ENCODE assay signal across 1 cellular context in the genomic region with DNA sequence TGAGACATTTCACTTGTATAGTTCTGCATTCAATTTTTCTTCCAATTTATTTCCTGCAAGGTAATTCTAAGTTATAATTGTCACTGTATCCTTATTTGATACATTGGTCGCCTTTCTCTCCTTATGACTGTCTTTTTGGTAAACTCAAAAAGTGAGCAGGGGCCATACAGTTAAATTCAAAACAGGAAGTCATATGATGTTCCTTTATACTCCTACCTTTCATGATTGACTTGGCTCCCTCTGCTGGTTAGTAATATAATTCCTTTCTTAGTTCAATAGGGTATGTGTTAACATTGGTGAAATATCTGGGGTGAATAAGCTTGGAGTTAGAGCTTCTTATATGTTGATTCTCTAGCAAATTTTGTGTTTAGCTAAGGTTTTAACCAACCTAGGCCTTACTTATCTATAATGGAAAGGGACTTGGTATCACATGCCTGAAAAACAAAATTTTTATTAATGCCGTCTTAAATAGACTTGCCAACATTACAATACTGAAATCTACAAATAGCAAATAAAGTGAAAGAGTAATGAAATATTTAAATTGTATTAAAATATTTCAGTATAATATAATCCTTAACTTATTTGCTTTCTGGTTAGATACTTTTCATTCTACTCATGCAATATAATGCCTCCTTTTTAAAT.
TF ChIP-seq lines count a peak whose summit lies in the region.

No MANE protein-coding gene starts in this region.

TF ChIP-seq in GM23338, 12 proteins besides CTCF, POLR2A, EP300 and RAD21 (continued from another document):
- TF ChIP-seq, protein P1, sequence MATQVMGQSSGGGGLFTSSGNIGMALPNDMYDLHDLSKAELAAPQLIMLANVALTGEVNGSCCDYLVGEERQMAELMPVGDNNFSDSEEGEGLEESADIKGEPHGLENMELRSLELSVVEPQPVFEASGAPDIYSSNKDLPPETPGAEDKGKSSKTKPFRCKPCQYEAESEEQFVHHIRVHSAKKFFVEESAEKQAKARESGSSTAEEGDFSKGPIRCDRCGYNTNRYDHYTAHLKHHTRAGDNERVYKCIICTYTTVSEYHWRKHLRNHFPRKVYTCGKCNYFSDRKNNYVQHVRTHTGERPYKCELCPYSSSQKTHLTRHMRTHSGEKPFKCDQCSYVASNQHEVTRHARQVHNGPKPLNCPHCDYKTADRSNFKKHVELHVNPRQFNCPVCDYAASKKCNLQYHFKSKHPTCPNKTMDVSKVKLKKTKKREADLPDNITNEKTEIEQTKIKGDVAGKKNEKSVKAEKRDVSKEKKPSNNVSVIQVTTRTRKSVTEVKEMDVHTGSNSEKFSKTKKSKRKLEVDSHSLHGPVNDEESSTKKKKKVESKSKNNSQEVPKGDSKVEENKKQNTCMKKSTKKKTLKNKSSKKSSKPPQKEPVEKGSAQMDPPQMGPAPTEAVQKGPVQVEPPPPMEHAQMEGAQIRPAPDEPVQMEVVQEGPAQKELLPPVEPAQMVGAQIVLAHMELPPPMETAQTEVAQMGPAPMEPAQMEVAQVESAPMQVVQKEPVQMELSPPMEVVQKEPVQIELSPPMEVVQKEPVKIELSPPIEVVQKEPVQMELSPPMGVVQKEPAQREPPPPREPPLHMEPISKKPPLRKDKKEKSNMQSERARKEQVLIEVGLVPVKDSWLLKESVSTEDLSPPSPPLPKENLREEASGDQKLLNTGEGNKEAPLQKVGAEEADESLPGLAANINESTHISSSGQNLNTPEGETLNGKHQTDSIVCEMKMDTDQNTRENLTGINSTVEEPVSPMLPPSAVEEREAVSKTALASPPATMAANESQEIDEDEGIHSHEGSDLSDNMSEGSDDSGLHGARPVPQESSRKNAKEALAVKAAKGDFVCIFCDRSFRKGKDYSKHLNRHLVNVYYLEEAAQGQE (IDR thresholded peaks at IDR 0.05; ENCODE audit: unreplicated experiment) = no peak
- TF ChIP-seq, protein P2, sequence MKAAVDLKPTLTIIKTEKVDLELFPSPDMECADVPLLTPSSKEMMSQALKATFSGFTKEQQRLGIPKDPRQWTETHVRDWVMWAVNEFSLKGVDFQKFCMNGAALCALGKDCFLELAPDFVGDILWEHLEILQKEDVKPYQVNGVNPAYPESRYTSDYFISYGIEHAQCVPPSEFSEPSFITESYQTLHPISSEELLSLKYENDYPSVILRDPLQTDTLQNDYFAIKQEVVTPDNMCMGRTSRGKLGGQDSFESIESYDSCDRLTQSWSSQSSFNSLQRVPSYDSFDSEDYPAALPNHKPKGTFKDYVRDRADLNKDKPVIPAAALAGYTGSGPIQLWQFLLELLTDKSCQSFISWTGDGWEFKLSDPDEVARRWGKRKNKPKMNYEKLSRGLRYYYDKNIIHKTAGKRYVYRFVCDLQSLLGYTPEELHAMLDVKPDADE (IDR thresholded peaks at IDR 0.05) = no peak
- TF ChIP-seq, protein P3, sequence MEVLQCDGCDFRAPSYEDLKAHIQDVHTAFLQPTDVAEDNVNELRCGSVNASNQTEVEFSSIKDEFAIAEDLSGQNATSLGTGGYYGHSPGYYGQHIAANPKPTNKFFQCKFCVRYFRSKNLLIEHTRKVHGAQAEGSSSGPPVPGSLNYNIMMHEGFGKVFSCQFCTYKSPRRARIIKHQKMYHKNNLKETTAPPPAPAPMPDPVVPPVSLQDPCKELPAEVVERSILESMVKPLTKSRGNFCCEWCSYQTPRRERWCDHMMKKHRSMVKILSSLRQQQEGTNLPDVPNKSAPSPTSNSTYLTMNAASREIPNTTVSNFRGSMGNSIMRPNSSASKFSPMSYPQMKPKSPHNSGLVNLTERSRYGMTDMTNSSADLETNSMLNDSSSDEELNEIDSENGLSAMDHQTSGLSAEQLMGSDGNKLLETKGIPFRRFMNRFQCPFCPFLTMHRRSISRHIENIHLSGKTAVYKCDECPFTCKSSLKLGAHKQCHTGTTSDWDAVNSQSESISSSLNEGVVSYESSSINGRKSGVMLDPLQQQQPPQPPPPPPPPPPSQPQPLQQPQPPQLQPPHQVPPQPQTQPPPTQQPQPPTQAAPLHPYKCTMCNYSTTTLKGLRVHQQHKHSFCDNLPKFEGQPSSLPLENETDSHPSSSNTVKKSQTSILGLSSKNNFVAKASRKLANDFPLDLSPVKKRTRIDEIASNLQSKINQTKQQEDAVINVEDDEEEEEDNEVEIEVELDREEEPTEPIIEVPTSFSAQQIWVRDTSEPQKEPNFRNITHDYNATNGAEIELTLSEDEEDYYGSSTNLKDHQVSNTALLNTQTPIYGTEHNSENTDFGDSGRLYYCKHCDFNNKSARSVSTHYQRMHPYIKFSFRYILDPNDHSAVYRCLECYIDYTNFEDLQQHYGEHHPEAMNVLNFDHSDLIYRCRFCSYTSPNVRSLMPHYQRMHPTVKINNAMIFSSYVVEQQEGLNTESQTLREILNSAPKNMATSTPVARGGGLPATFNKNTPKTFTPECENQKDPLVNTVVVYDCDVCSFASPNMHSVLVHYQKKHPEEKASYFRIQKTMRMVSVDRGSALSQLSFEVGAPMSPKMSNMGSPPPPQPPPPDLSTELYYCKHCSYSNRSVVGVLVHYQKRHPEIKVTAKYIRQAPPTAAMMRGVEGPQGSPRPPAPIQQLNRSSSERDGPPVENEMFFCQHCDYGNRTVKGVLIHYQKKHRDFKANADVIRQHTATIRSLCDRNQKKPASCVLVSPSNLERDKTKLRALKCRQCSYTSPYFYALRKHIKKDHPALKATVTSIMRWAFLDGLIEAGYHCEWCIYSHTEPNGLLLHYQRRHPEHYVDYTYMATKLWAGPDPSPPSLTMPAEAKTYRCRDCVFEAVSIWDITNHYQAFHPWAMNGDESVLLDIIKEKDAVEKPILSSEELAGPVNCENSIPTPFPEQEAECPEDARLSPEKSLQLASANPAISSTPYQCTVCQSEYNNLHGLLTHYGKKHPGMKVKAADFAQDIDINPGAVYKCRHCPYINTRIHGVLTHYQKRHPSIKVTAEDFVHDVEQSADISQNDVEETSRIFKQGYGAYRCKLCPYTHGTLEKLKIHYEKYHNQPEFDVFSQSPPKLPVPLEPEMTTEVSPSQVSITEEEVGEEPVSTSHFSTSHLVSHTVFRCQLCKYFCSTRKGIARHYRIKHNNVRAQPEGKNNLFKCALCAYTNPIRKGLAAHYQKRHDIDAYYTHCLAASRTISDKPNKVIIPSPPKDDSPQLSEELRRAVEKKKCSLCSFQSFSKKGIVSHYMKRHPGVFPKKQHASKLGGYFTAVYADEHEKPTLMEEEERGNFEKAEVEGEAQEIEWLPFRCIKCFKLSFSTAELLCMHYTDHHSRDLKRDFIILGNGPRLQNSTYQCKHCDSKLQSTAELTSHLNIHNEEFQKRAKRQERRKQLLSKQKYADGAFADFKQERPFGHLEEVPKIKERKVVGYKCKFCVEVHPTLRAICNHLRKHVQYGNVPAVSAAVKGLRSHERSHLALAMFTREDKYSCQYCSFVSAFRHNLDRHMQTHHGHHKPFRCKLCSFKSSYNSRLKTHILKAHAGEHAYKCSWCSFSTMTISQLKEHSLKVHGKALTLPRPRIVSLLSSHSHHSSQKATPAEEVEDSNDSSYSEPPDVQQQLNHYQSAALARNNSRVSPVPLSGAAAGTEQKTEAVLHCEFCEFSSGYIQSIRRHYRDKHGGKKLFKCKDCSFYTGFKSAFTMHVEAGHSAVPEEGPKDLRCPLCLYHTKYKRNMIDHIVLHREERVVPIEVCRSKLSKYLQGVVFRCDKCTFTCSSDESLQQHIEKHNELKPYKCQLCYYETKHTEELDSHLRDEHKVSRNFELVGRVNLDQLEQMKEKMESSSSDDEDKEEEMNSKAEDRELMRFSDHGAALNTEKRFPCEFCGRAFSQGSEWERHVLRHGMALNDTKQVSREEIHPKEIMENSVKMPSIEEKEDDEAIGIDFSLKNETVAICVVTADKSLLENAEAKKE (CRISPR knock-in tag; IDR thresholded peaks at IDR 0.05) = no peak
- TF ChIP-seq CREB1 (CRISPR knock-in tag; IDR thresholded peaks at IDR 0.05; ENCODE audit: low read depth) (no peak), JUNB (IDR thresholded peaks at IDR 0.05; ENCODE audit: unreplicated experiment) (no peak), ZNF114 (CRISPR knock-in tag; IDR thresholded peaks at IDR 0.05) (no peak), NANOG (IDR thresholded peaks at IDR 0.05; ENCODE audit: borderline replicate concordance) (no peak; the same call in 1 of the 2 replicates), ZNF331 (CRISPR knock-in tag; IDR thresholded peaks at IDR 0.05; ENCODE audit: low read depth) (no peak)
